In the genomic region with DNA sequence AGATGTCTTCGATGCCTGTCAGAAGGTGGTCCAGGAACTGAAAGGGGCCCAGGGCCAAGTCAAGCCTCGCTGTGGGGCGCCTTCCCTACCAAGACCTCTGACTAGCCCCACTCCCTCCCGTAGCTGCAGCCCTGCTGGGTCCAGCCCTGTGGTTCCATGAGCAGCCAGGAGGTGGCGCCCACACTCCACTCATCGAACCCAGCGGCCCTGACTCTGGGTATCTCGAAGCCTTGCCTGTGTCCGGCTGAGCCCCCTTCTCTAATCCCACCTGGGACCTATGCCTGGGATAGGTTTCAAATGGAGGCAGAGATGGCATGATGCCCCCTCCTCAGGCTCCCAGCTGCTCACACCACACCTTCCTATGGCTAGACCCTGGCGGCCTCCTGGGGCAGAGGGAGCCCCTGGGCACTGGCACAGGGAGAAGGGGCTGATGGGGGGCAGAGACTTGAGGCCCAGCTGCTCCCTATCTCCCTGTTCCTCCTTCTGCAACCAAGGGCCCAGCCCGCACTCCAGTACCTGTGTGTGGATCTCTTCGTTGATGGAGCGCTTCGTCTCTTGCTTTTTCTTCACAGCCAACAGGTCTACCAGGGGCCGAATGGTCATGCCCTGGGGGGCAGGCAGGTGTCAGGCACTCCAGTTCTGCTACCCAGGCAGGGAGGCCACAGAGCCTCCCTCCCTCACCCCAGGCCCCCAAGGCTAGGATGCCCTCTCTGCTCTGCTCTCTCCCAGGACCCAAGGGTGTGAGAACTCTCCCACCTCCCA, we compare ENCODE assay signal across 1 cellular context.
TF ChIP-seq lines count a peak whose summit lies in the region.

No MANE protein-coding gene starts in this region.

TF ChIP-seq in HCT116, 20 proteins besides CTCF, POLR2A, EP300 and RAD21 (continued from another document):
- no peak for TF ChIP-seq ELF1 (IDR thresholded peaks at IDR 0.05; ENCODE audit: borderline replicate concordance, low read depth)
- TF ChIP-seq EZH2phosphoT487 (IDR thresholded peaks at IDR 0.05; ENCODE audit: borderline replicate concordance): no peak
- TF ChIP-seq, protein P1, sequence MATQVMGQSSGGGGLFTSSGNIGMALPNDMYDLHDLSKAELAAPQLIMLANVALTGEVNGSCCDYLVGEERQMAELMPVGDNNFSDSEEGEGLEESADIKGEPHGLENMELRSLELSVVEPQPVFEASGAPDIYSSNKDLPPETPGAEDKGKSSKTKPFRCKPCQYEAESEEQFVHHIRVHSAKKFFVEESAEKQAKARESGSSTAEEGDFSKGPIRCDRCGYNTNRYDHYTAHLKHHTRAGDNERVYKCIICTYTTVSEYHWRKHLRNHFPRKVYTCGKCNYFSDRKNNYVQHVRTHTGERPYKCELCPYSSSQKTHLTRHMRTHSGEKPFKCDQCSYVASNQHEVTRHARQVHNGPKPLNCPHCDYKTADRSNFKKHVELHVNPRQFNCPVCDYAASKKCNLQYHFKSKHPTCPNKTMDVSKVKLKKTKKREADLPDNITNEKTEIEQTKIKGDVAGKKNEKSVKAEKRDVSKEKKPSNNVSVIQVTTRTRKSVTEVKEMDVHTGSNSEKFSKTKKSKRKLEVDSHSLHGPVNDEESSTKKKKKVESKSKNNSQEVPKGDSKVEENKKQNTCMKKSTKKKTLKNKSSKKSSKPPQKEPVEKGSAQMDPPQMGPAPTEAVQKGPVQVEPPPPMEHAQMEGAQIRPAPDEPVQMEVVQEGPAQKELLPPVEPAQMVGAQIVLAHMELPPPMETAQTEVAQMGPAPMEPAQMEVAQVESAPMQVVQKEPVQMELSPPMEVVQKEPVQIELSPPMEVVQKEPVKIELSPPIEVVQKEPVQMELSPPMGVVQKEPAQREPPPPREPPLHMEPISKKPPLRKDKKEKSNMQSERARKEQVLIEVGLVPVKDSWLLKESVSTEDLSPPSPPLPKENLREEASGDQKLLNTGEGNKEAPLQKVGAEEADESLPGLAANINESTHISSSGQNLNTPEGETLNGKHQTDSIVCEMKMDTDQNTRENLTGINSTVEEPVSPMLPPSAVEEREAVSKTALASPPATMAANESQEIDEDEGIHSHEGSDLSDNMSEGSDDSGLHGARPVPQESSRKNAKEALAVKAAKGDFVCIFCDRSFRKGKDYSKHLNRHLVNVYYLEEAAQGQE (IDR thresholded peaks at IDR 0.05; ENCODE audit: low read depth): no peak
- no peak for TF ChIP-seq SIN3A (IDR thresholded peaks at IDR 0.05; ENCODE audit: low read depth)
- no peak for TF ChIP-seq JUND (IDR thresholded peaks at IDR 0.05)
- no peak for TF ChIP-seq CEBPB (IDR thresholded peaks at IDR 0.05; ENCODE audit: low read depth)
- no peak for TF ChIP-seq ZNF274 (IDR thresholded peaks at IDR 0.05; ENCODE audit: low read depth, low read length)
- TF ChIP-seq CBX3 (IDR thresholded peaks at IDR 0.05; ENCODE audit: low read depth): no peak
- no peak for TF ChIP-seq SP1 (IDR thresholded peaks at IDR 0.05; ENCODE audit: low read depth)
- TF ChIP-seq TCF7L2 (IDR thresholded peaks at IDR 0.05; ENCODE audit: borderline replicate concordance, extremely low read depth, insufficient read depth, insufficient read length): no peak
TF ChIP-seq in HCT116: peak in this region for 0.
